Comparison of ENCODE assay signal across 8 cellular contexts in genomic region chr5:16456103-16456832, GRCh38. TPM values are rescaled to one million over a fixed set of nuclear protein-coding genes. Genes with fewer than 3 reads are reported as not detected.
DNase-seq lines count a peak whose midpoint lies in the region; ATAC-seq and TF ChIP-seq lines count a peak whose summit lies in the region.

No MANE protein-coding gene starts in this region.

- TF ChIP-seq CTCF in foreskin fibroblast (IDR thresholded peaks at IDR 0.05; ENCODE audit: low read depth, low read length) (peak; percentile 63), omental fat pad (IDR thresholded peaks at IDR 0.05) (no peak)

- no peak overlapping the region for H3K4me3 ChIP-seq in foreskin fibroblast (ENCODE audit: low read depth in 1 of 2, low read length in 2 of 2)

- no peak overlapping the region for H3K4me3 Mint-ChIP-seq in activated CD8-positive, alpha-beta memory T cell treated with anti-CD3 and anti-CD28 coated beads, Interleukin-2, amount 10 ng/mL, durations not matched to agents 7 days and 5 days

- ATAC-seq in GM19438 (IDR thresholded peaks at IDR 0.05; ENCODE audit: low read depth, unreplicated experiment), result peak; percentile 57
- ATAC-seq in HG03460 (IDR thresholded peaks at IDR 0.05; ENCODE audit: unreplicated experiment), result peak; percentile 60
- ATAC-seq in activated CD8-positive, alpha-beta memory T cell treated with anti-CD3 and anti-CD28 coated beads, Interleukin-2, amount 10 ng/mL, durations not matched to agents 7 days and 5 days, result peak; percentile 79
- ATAC-seq in omental fat pad (ENCODE audit: low FRiP score), result peak; percentile 87

- H3K36me3 Mint-ChIP-seq in activated CD8-positive, alpha-beta memory T cell treated with anti-CD3 and anti-CD28 coated beads, Interleukin-2, amount 10 ng/mL, durations not matched to agents 7 days and 5 days, result peaks cover 57% of the 10 kb centered on the region

- H3K9me3 Mint-ChIP-seq in activated CD8-positive, alpha-beta memory T cell treated with anti-CD3 and anti-CD28 coated beads, Interleukin-2, amount 10 ng/mL, durations not matched to agents 7 days and 5 days (ENCODE audit: low read depth), result no peaks in the 10 kb centered on the region

- H3K4me1 Mint-ChIP-seq in activated CD8-positive, alpha-beta memory T cell treated with anti-CD3 and anti-CD28 coated beads, Interleukin-2, amount 10 ng/mL, durations not matched to agents 7 days and 5 days, result peaks cover 49% of the 10 kb centered on the region

- peak overlapping the region; percentile 72 for H3K27ac Mint-ChIP-seq in activated CD8-positive, alpha-beta memory T cell treated with anti-CD3 and anti-CD28 coated beads, Interleukin-2, amount 10 ng/mL, durations not matched to agents 7 days and 5 days

- DNase-seq in DMS53 (lab: John Stamatoyannopoulos, UW) (peak; percentile 86), NCI-H524 treated with DMSO at 0.1 percent for 48 hours (lab: John Stamatoyannopoulos, UW) (peak; percentile 62), foreskin fibroblast (peak; percentile 52 to 75), omental fat pad (ENCODE audit: low spot score) (no peak), T1000 (lab: John Stamatoyannopoulos, UW) (no peak)
- DNase-seq in activated CD8-positive, alpha-beta memory T cell treated with anti-CD3 and anti-CD28 coated beads, Interleukin-2, amount 10 ng/mL, durations not matched to agents 7 days and 5 days, result peak; percentile 50

- no peaks in the 10 kb centered on the region for H3K27me3 Mint-ChIP-seq in activated CD8-positive, alpha-beta memory T cell treated with anti-CD3 and anti-CD28 coated beads, Interleukin-2, amount 10 ng/mL, durations not matched to agents 7 days and 5 days

- CTCF ChIA-PET in activated CD8-positive, alpha-beta memory T cell treated with anti-CD3 and anti-CD28 coated beads, Interleukin-2, amount 10 ng/mL, durations not matched to agents 7 days and 5 days (lab: Charles Lee), result interaction anchor here (0.9 to 2.7 kb wide), 16 partner anchors 9 to 1349 kb away, joined by 3 to 23 read pairs (median 4); partner anchors contain the start of gene ZNF622

RNA-seq across cellular contexts. Expression of gene ZNF622, which starts 9.3 kb away (rescaled TPM):
- 10 to 100 TPM; 33.4 to 45.3 TPM for total RNA-seq in activated CD8-positive, alpha-beta memory T cell treated with anti-CD3 and anti-CD28 coated beads, Interleukin-2, amount 10 ng/mL, durations not matched to agents 7 days and 5 days
- 10 to 100 TPM; 20.6 to 40.7 (median 25.9) TPM for total RNA-seq in omental fat pad

Comparison
In these comparisons a context has a peak if more than half of its experiments do, and no peak if none do; other contexts are left out.
1. DNase-seq: peak in DMS53 (single experiment), NCI-H524 treated with DMSO at 0.1 percent for 48 hours (single experiment), activated CD8-positive, alpha-beta memory T cell treated with anti-CD3 and anti-CD28 coated beads, Interleukin-2, amount 10 ng/mL, durations not matched to agents 7 days and 5 days (single experiment) and foreskin fibroblast (2 of 2); none in omental fat pad (single experiment) and T1000 (single experiment).
2. Peak in every context shown above with its lines, with median percentiles within 50 percentile points of each other: ATAC-seq.